In genomic region chr2:6913415-6914157, GRCh38 we compare ENCODE assay signal across 15 cellular contexts. TPM values are rescaled to one million over a fixed set of nuclear protein-coding genes. Genes with fewer than 3 reads are reported as not detected.
DNase-seq lines count a peak whose midpoint lies in the region; ATAC-seq, FAIRE-seq and TF ChIP-seq lines count a peak whose summit lies in the region.
"Had no signal": no experiment of that assay in that cellular context is flagged by ENCODE, and none has a peak within 500 bp of the region (broad histone marks: within the 10 kb centered on the region; RNA-seq: fewer than 3 reads in every experiment).

No MANE protein-coding gene starts in this region.

- H2BK12ac ChIP-seq in mesenchymal stem cell (ENCODE audit: low read length in 2 of 2) = no peak overlapping the region

- H3K4me3 ChIP-seq in GM12865 (ENCODE audit: low read depth, low read length) (no peak overlapping the region), psoas muscle (no peak overlapping the region), HepG2 (replicated peaks in 1 of 3; ENCODE audit: insufficient read depth in 1 of 3, low read depth in 2 of 3, low read length in 3 of 3) (no peak overlapping the region), mesenchymal stem cell (ENCODE audit: insufficient read depth in 1 of 2, low read depth in 1 of 2, low read length in 2 of 2) (no peak overlapping the region)
- H3K4me3 ChIP-seq: SK-N-MC had no signal

- peaks cover 12% of the 10 kb centered on the region for H3K9me3 Mint-ChIP-seq in activated naive CD8-positive, alpha-beta T cell treated with anti-CD3 and anti-CD28 coated beads for 36 hours

- H3K18ac ChIP-seq in mesenchymal stem cell (ENCODE audit: low read depth in 1 of 2, low read length in 2 of 2) = no peak overlapping the region

- H3K9me3 ChIP-seq in psoas muscle (no peaks in the 10 kb centered on the region), HepG2 (ENCODE audit: low read length) (no peaks in the 10 kb centered on the region), mesenchymal stem cell (ENCODE audit: control insufficient read depth, low read length) (no peaks in the 10 kb centered on the region)

- no peak for FAIRE-seq in HepG2 (lab: Jason Lieb, UNC)
- FAIRE-seq: H1 had no signal

- BruUV-seq in HepG2 (replicated peaks; lab: Mats Ljungman, UMichigan) = no TSS peak

- H2AFZ ChIP-seq in HepG2 (ENCODE audit: low read length) (no peak overlapping the region), mesenchymal stem cell (ENCODE audit: low read depth, low read length) (no peak overlapping the region)
- H2AFZ ChIP-seq: parathyroid adenoma had no signal

- intact Hi-C loops in psoas muscle (cut with DNase I) = loop anchor here in 1 of 2 donors (5.0 kb wide), 1 partner anchor 114 kb away; no protein-coding TSS in a partner anchor
- intact Hi-C loops in HepG2 (cut with micrococcal nuclease; ENCODE audit: unreplicated experiment) = loop anchor here (2.0 kb wide), 1 partner anchor 19 kb away; no protein-coding TSS in a partner anchor

- no peak overlapping the region for H4K91ac ChIP-seq in mesenchymal stem cell (ENCODE audit: low read length)

- H2BK5ac ChIP-seq in mesenchymal stem cell (ENCODE audit: low read depth, low read length, poor library complexity, severe bottlenecking) = no peak overlapping the region

- no peak for TF ChIP-seq POLR2A in HepG2 (IDR thresholded peaks at IDR 0.05; ENCODE audit: insufficient read depth in 1 of 2, low read depth in 2 of 2, low read length in 2 of 2)

- H3K23ac ChIP-seq in mesenchymal stem cell (ENCODE audit: low read length in 2 of 2) = no peak overlapping the region

- H3K27ac Mint-ChIP-seq in activated naive CD8-positive, alpha-beta T cell treated with anti-CD3 and anti-CD28 coated beads for 36 hours = peak overlapping the region; percentile 97

- no peaks in the 10 kb centered on the region for H3K27me3 Mint-ChIP-seq in activated naive CD8-positive, alpha-beta T cell treated with anti-CD3 and anti-CD28 coated beads for 36 hours

- no peaks in the 10 kb centered on the region for H3K79me1 ChIP-seq in mesenchymal stem cell (replicated peaks; ENCODE audit: low read length, poor library complexity, severe bottlenecking)

- no peak overlapping the region for H3K4ac ChIP-seq in mesenchymal stem cell (ENCODE audit: low read depth in 1 of 2, low read length in 2 of 2)

- 86 to 89% (median 89%) methylated on average over 9 of the region's 9 CpGs for WGBS in psoas muscle, 3 donors
- WGBS in HepG2 (ENCODE audit: low lambda C conversion rate) = 46% methylated on average over 9 of the region's 9 CpGs
- 98% methylated on average over 9 of the region's 9 CpGs for WGBS in mesenchymal stem cell

- H3K14ac ChIP-seq in mesenchymal stem cell (ENCODE audit: low read length in 2 of 2) = no peak overlapping the region

- peaks cover 15% of the 10 kb centered on the region for H3K4me1 ChIP-seq in psoas muscle
- H3K4me1 ChIP-seq in HepG2 (ENCODE audit: insufficient read depth, low read length) = peaks cover 38% of the 10 kb centered on the region
- H3K4me1 ChIP-seq in mesenchymal stem cell (ENCODE audit: control insufficient read depth, insufficient read depth, low read depth, low read length) = peaks cover 9% of the 10 kb centered on the region

- TF ChIP-seq CTCF in GM12865 (IDR thresholded peaks at IDR 0.05; ENCODE audit: insufficient read depth, low read depth, low read length, missing control alignments) (no peak), psoas muscle (IDR thresholded peaks at IDR 0.05) (no peak), HepG2 (CRISPR knock-in tag; IDR thresholded peaks at IDR 0.05) (no peak)

- in situ Hi-C loops in HepG2 (cut with HindIII; ENCODE audit: extremely low pct_ligation_motif_present, low pct_unique_long_range_greater_than_20kb) = no loop called here

- H2BK120ac ChIP-seq in mesenchymal stem cell (ENCODE audit: low read depth, low read length) = no peak overlapping the region

- H3K36me3 ChIP-seq in psoas muscle (ENCODE audit: insufficient read depth in 1 of 2, low read depth in 1 of 2) (no peaks in the 10 kb centered on the region), HepG2 (replicated peaks in 1 of 2; ENCODE audit: control insufficient read depth in 1 of 2, insufficient read depth in 2 of 2, low read length in 2 of 2) (no peaks in the 10 kb centered on the region), mesenchymal stem cell (ENCODE audit: control insufficient read depth in 1 of 2, insufficient read depth in 2 of 2, low read depth in 1 of 2, low read length in 2 of 2) (no peaks in the 10 kb centered on the region)

- H3K9ac ChIP-seq in HepG2 (ENCODE audit: insufficient read depth, low read depth, low read length) = no peak overlapping the region
- no peak overlapping the region for H3K9ac ChIP-seq in mesenchymal stem cell (ENCODE audit: low read length)
- H3K9ac ChIP-seq: KMS-11, parathyroid adenoma had no signal

- TF ChIP-seq EP300 in HepG2 (IDR thresholded peaks at IDR 0.05; ENCODE audit: low read depth in 2 of 2, low read length in 2 of 2) (no peak), HepG2 (CRISPR knock-in tag; IDR thresholded peaks at IDR 0.05; ENCODE audit: borderline replicate concordance) (no peak)

- POLR2A ChIA-PET in HepG2 (lab: Yijun Ruan, JAX) = no interaction called here

- H3K79me2 ChIP-seq in HepG2 (ENCODE audit: insufficient read depth, low read length) = no peaks in the 10 kb centered on the region

- peaks cover 70% of the 10 kb centered on the region for H3K4me1 Mint-ChIP-seq in activated naive CD8-positive, alpha-beta T cell treated with anti-CD3 and anti-CD28 coated beads for 36 hours

- H3K27ac ChIP-seq in psoas muscle (no peak overlapping the region), HepG2 (ENCODE audit: extremely low read length, insufficient read depth, low read length) (no peak overlapping the region), mesenchymal stem cell (ENCODE audit: low read length, poor library complexity, severe bottlenecking) (no peak overlapping the region)
- H3K27ac ChIP-seq: KMS-11, parathyroid adenoma, SK-N-MC had no signal

- H3K4me2 ChIP-seq in HepG2 (ENCODE audit: low read depth, low read length) = no peak overlapping the region
- H3K4me2 ChIP-seq in mesenchymal stem cell (ENCODE audit: low read length, poor library complexity, severe bottlenecking) = no peak overlapping the region
- H3K4me2 ChIP-seq: KMS-11 had no signal

- CTCF ChIA-PET in HepG2 (lab: Yijun Ruan, JAX; ENCODE audit: low intra/inter-chr PET ratio, low total read pairs) = no interaction called here

- peaks cover 69% of the 10 kb centered on the region for H3K36me3 Mint-ChIP-seq in activated naive CD8-positive, alpha-beta T cell treated with anti-CD3 and anti-CD28 coated beads for 36 hours

- no peak overlapping the region for H2BK15ac ChIP-seq in mesenchymal stem cell (ENCODE audit: low read depth, poor library complexity, severe bottlenecking)

- no peak for ATAC-seq in psoas muscle
- no peak for ATAC-seq in HepG2

- H3K27me3 ChIP-seq in psoas muscle (ENCODE audit: insufficient read depth in 3 of 3, low read length in 2 of 3) (no peaks in the 10 kb centered on the region), HepG2 (ENCODE audit: control insufficient read depth in 1 of 2, insufficient read depth in 2 of 2, low read length in 2 of 2) (peaks cover 1 to 29% of the 10 kb centered on the region in 2 experiments; a peak in 3 of 5 replicates), mesenchymal stem cell (ENCODE audit: control insufficient read depth in 1 of 2, insufficient read depth in 1 of 2, low read length in 2 of 2) (peaks cover 0 to 13% of the 10 kb centered on the region in 2 experiments)

- no peak overlapping the region for H2AK5ac ChIP-seq in mesenchymal stem cell (ENCODE audit: low read length, severe bottlenecking)

- peak; percentile 19 for DNase-seq in GM12865 (ENCODE audit: low read depth)
- peak; percentile 35 for DNase-seq in activated CD4-positive, alpha-beta T cell treated with anti-CD3 and anti-CD28 coated beads, Interleukin-2, amount 50 U/mL, for 1 hour
- peak; percentile 56 for DNase-seq in activated naive CD8-positive, alpha-beta T cell treated with anti-CD3 and anti-CD28 coated beads for 36 hours
- DNase-seq in stimulated activated CD4-positive, alpha-beta T cell treated with anti-CD3 and anti-CD28 coated beads, Interleukin-1b, Interleukin-23, amount 100 ng/mL, for 4 hours (ENCODE audit: low read depth in 2 of 2) = peak; percentile 30 to 47
- no peak for DNase-seq in psoas muscle
- no peak for DNase-seq in NCI-H2171 (lab: John Stamatoyannopoulos, UW)
- no peak for DNase-seq in HepG2 (ENCODE audit: low spot score)
- no peak for DNase-seq in mesenchymal stem cell
- DNase-seq: mesendoderm; NCI-H187; NK-92 treated with Interleukin-12 subunit alpha and Interleukin-12 subunit beta, amount 100 ng/mL, for 24 hours had no signal

- TF ChIP-seq RAD21 in HepG2 (CRISPR knock-in tag; IDR thresholded peaks at IDR 0.05) = no peak

- no peak overlapping the region for H4K8ac ChIP-seq in mesenchymal stem cell (ENCODE audit: low read length)

- no peaks in the 10 kb centered on the region for H4K20me1 ChIP-seq in HepG2 (ENCODE audit: insufficient read depth, low read length)

- peak overlapping the region; percentile 73 for H3K4me3 Mint-ChIP-seq in activated naive CD8-positive, alpha-beta T cell treated with anti-CD3 and anti-CD28 coated beads for 36 hours

RNA-seq across cellular contexts. Expression of gene RNF144A, which starts 3.6 kb away (rescaled TPM):
- 10 to 100 TPM; 29.7 to 31.4 TPM for total RNA-seq in activated naive CD8-positive, alpha-beta T cell treated with anti-CD3 and anti-CD28 coated beads for 36 hours
- total RNA-seq in psoas muscle = 10 to 100 TPM in 2 of 4 donors, 1 to 10 TPM in 2; 8.2 to 15.6 (median 11.9) TPM
- polyA plus RNA-seq in psoas muscle = 1 to 10 TPM; 2.4 to 8.7 (median 5.4) TPM
- total RNA-seq in HepG2 (2016; rRNA removed; fragmentation: Illumina TruSeq; extraction: Trizol) = 16.5 and 20.8 TPM in 2 replicates
- total RNA-seq in HepG2 (2016; cell fraction: cytosol; rRNA removed; fragmentation: Illumina TruSeq; extraction: Trizol; ENCODE audit: low read depth) = 12.0 and 16.8 TPM in 2 replicates
- total RNA-seq in HepG2 (2016; cell fraction: insoluble cytoplasmic fraction; rRNA removed; fragmentation: Illumina TruSeq; extraction: Trizol) = 16.0 and 19.8 TPM in 2 replicates
- 19.8 and 25.4 TPM in 2 replicates for total RNA-seq in HepG2 (2016; cell fraction: membrane; rRNA removed; fragmentation: Illumina TruSeq; extraction: Trizol)
- 21.0 and 24.6 TPM in 2 replicates for total RNA-seq in HepG2 (2016; cell fraction: nucleus; rRNA removed; fragmentation: Illumina TruSeq; extraction: Trizol)
- 13.2 and 13.9 TPM in 2 replicates for polyA plus RNA-seq in HepG2 (2011; rRNA removed)
- polyA plus RNA-seq in HepG2 (2011; cell fraction: cytosol; rRNA removed) = 11.3 and 13.1 TPM in 2 replicates
- 14.7 and 16.7 TPM in 2 replicates for polyA plus RNA-seq in HepG2 (2011; cell fraction: nucleus; rRNA removed)
- 3.4 and 4.4 TPM in 2 replicates for polyA plus RNA-seq in HepG2 (2012)
- 6.8 and 7.8 TPM in 2 replicates for polyA plus RNA-seq in HepG2 (2016; cell fraction: cytosol; fragmentation: Illumina TruSeq; extraction: Trizol; ENCODE audit: low read depth)
- 17.5 and 19.7 TPM in 2 replicates for polyA plus RNA-seq in HepG2 (2016; cell fraction: insoluble cytoplasmic fraction; fragmentation: Illumina TruSeq; extraction: Trizol; ENCODE audit: low read depth)
- 10.7 and 11.4 TPM in 2 replicates for polyA plus RNA-seq in HepG2 (2016; cell fraction: membrane; fragmentation: Illumina TruSeq; extraction: Trizol; ENCODE audit: low read depth)
- 15.5 and 16.5 TPM in 2 replicates for polyA plus RNA-seq in HepG2 (2016; cell fraction: nucleus; fragmentation: Illumina TruSeq; extraction: Trizol; ENCODE audit: insufficient read depth, low read depth)
- polyA minus RNA-seq in HepG2 (2011; rRNA and poly(A)+ RNA removed; ENCODE audit: low replicate concordance) = 0.12 and 37.2 TPM in 2 replicates
- 17.1 and 17.7 TPM in 2 replicates for polyA minus RNA-seq in HepG2 (2011; cell fraction: cytosol; rRNA and poly(A)+ RNA removed)
- polyA minus RNA-seq in HepG2 (2011; cell fraction: nucleus; rRNA and poly(A)+ RNA removed) = 29.2 and 36.2 TPM in 2 replicates
- polyA plus RNA-seq in mesenchymal stem cell (2013, experiment 1 of 2) = 9.0 TPM
- polyA plus RNA-seq in mesenchymal stem cell (2013, experiment 2 of 2) = 9.1 TPM

RNA-seq across cellular contexts. Expression of gene RSAD2, which starts 36.0 kb away (rescaled TPM):
- total RNA-seq in activated naive CD8-positive, alpha-beta T cell treated with anti-CD3 and anti-CD28 coated beads for 36 hours = 10 to 100 TPM in 1 of 2 experiments, 1 to 10 TPM in 1; 9.2 to 10.0 TPM
- 1 to 10 TPM; 1.7 to 3.1 (median 2.6) TPM for total RNA-seq in psoas muscle
- polyA plus RNA-seq in psoas muscle = 1 to 10 TPM in 2 of 3 donors, under 1 TPM in 1; 0.95 to 2.7 (median 2.1) TPM
- total RNA-seq in HepG2 (2016; rRNA removed; fragmentation: Illumina TruSeq; extraction: Trizol) = 0.06 and 0.11 TPM in 2 replicates
- total RNA-seq in HepG2 (2016; cell fraction: cytosol; rRNA removed; fragmentation: Illumina TruSeq; extraction: Trizol; ENCODE audit: low read depth) = 0.09 and 0.10 TPM in 2 replicates
- total RNA-seq in HepG2 (2016; cell fraction: insoluble cytoplasmic fraction; rRNA removed; fragmentation: Illumina TruSeq; extraction: Trizol) = not detected in 2 replicates
- total RNA-seq in HepG2 (2016; cell fraction: membrane; rRNA removed; fragmentation: Illumina TruSeq; extraction: Trizol) = not detected in 2 replicates
- 0.25 TPM in 1 of 2 replicates, not detected in the other for total RNA-seq in HepG2 (2016; cell fraction: nucleus; rRNA removed; fragmentation: Illumina TruSeq; extraction: Trizol)
- not detected in 2 replicates for polyA plus RNA-seq in HepG2 (2011; rRNA removed)
- polyA plus RNA-seq in HepG2 (2011; cell fraction: cytosol; rRNA removed) = not detected in 2 replicates
- not detected in 2 replicates for polyA plus RNA-seq in HepG2 (2011; cell fraction: nucleus; rRNA removed)
- not detected in 2 replicates for polyA plus RNA-seq in HepG2 (2012)
- not detected in 2 replicates for polyA plus RNA-seq in HepG2 (2016; cell fraction: cytosol; fragmentation: Illumina TruSeq; extraction: Trizol; ENCODE audit: low read depth)
- not detected in 2 replicates for polyA plus RNA-seq in HepG2 (2016; cell fraction: insoluble cytoplasmic fraction; fragmentation: Illumina TruSeq; extraction: Trizol; ENCODE audit: low read depth)
- not detected in 2 replicates for polyA plus RNA-seq in HepG2 (2016; cell fraction: membrane; fragmentation: Illumina TruSeq; extraction: Trizol; ENCODE audit: low read depth)
- polyA plus RNA-seq in HepG2 (2016; cell fraction: nucleus; fragmentation: Illumina TruSeq; extraction: Trizol; ENCODE audit: insufficient read depth, low read depth) = not detected in 2 replicates
- polyA minus RNA-seq in HepG2 (2011; rRNA and poly(A)+ RNA removed; ENCODE audit: low replicate concordance) = 0.04 and 0.09 TPM in 2 replicates
- polyA minus RNA-seq in HepG2 (2011; cell fraction: cytosol; rRNA and poly(A)+ RNA removed) = not detected in 2 replicates
- polyA minus RNA-seq in HepG2 (2011; cell fraction: nucleus; rRNA and poly(A)+ RNA removed) = not detected in 2 replicates
- 0.32 TPM for polyA plus RNA-seq in mesenchymal stem cell (2013, experiment 1 of 2)
- 0.21 TPM for polyA plus RNA-seq in mesenchymal stem cell (2013, experiment 2 of 2)
- total RNA-seq: H1 had no signal
- polyA plus RNA-seq: H1 had no signal

RNA-seq across cellular contexts. Expression of gene CMPK2, which starts 47.9 kb away (rescaled TPM):
- total RNA-seq in activated naive CD8-positive, alpha-beta T cell treated with anti-CD3 and anti-CD28 coated beads for 36 hours = 10 to 100 TPM; 11.8 to 13.2 TPM
- total RNA-seq in psoas muscle (1 to 10 TPM; 1.6 to 4.2 (median 3.6) TPM), HepG2 (2016; rRNA removed; fragmentation: Illumina TruSeq; extraction: Trizol) (0.58 and 1.0 TPM in 2 replicates)
- polyA plus RNA-seq in psoas muscle (1 to 10 TPM; 1.3 to 1.7 (median 1.6) TPM), HepG2 (2011; rRNA removed) (0.04 and 0.16 TPM in 2 replicates)
- total RNA-seq in HepG2 (2016; cell fraction: cytosol; rRNA removed; fragmentation: Illumina TruSeq; extraction: Trizol; ENCODE audit: low read depth) = 0.10 and 0.35 TPM in 2 replicates
- 0.88 and 0.89 TPM in 2 replicates for total RNA-seq in HepG2 (2016; cell fraction: insoluble cytoplasmic fraction; rRNA removed; fragmentation: Illumina TruSeq; extraction: Trizol)
- 0.34 and 0.48 TPM in 2 replicates for total RNA-seq in HepG2 (2016; cell fraction: membrane; rRNA removed; fragmentation: Illumina TruSeq; extraction: Trizol)
- total RNA-seq in HepG2 (2016; cell fraction: nucleus; rRNA removed; fragmentation: Illumina TruSeq; extraction: Trizol) = 0.34 and 0.44 TPM in 2 replicates
- polyA plus RNA-seq in HepG2 (2011; cell fraction: cytosol; rRNA removed) = 0.05 and 0.08 TPM in 2 replicates
- polyA plus RNA-seq in HepG2 (2011; cell fraction: nucleus; rRNA removed) = not detected in 2 replicates
- 0.20 TPM in 1 of 2 replicates, not detected in the other for polyA plus RNA-seq in HepG2 (2012)
- 0.07 and 0.27 TPM in 2 replicates for polyA plus RNA-seq in HepG2 (2016; cell fraction: cytosol; fragmentation: Illumina TruSeq; extraction: Trizol; ENCODE audit: low read depth)
- polyA plus RNA-seq in HepG2 (2016; cell fraction: insoluble cytoplasmic fraction; fragmentation: Illumina TruSeq; extraction: Trizol; ENCODE audit: low read depth) = 0.84 and 1.0 TPM in 2 replicates
- polyA plus RNA-seq in HepG2 (2016; cell fraction: membrane; fragmentation: Illumina TruSeq; extraction: Trizol; ENCODE audit: low read depth) = 0.23 and 0.33 TPM in 2 replicates
- 0.55 and 0.74 TPM in 2 replicates for polyA plus RNA-seq in HepG2 (2016; cell fraction: nucleus; fragmentation: Illumina TruSeq; extraction: Trizol; ENCODE audit: insufficient read depth, low read depth)
- 0.28 TPM in 1 of 2 replicates, not detected in the other for polyA minus RNA-seq in HepG2 (2011; rRNA and poly(A)+ RNA removed; ENCODE audit: low replicate concordance)
- polyA minus RNA-seq in HepG2 (2011; cell fraction: cytosol; rRNA and poly(A)+ RNA removed) = not detected in 2 replicates
- polyA minus RNA-seq in HepG2 (2011; cell fraction: nucleus; rRNA and poly(A)+ RNA removed) = 0.77 TPM in 1 of 2 replicates, not detected in the other
- 0.99 TPM for polyA plus RNA-seq in mesenchymal stem cell (2013, experiment 1 of 2)
- 1.1 TPM for polyA plus RNA-seq in mesenchymal stem cell (2013, experiment 2 of 2)

Comparison
In these comparisons a context has a peak if more than half of its experiments do, and no peak if none do; other contexts are left out.
1. DNase-seq: peak in GM12865 (single experiment), activated CD4-positive, alpha-beta T cell treated with anti-CD3 and anti-CD28 coated beads, Interleukin-2, amount 50 U/mL, for 1 hour (single experiment), activated naive CD8-positive, alpha-beta T cell treated with anti-CD3 and anti-CD28 coated beads for 36 hours (single experiment) and stimulated activated CD4-positive, alpha-beta T cell treated with anti-CD3 and anti-CD28 coated beads, Interleukin-1b, Interleukin-23, amount 100 ng/mL, for 4 hours (2 of 2); none in psoas muscle (0 of 2), NCI-H2171 (single experiment), HepG2 (single experiment) and mesenchymal stem cell (single experiment).